In the genomic region with DNA sequence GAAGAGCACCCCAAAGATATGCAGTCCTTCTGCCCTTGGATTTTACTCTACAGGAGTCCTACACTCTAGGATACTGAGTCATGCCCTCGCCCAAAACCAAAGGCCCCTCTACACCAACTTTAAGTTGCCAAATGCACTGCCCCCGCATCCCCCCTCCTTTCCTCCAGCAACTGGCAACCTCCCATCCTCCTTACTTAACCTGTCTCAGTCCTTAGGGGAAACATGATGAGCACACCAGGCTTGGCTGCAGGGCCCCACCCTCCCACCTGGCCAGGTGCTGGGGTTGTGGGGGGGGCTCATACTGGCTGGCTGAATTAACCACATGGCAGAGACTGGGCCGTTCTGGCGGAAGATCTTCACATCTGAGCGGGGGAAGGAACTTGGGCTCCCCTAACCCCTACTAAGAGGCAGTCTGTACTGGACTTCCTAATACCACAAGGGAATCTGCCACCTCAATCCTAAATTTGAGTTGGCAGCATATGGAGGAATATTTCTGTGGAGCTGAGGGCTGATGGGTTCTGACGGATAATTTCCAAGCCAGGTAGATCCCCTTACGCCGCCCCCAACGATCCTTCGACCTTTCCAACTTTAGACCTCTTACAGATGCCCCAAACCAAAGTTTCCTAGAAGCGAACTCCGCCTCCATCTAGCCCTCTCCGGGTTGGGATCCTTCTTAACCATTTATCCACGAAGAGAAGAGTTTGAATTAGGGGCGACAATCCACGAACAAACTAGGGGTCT, we compare ENCODE assay signal across 6 cellular contexts. TPM values are rescaled to one million over a fixed set of nuclear protein-coding genes. Genes with fewer than 3 reads are reported as not detected.
DNase-seq lines count a peak whose midpoint lies in the region; ATAC-seq and TF ChIP-seq lines count a peak whose summit lies in the region.

No MANE protein-coding gene starts in this region.

- POLR2A ChIA-PET in A673 (lab: Charles Lee; ENCODE audit: low non-redundant PET), result interaction anchor here (0.7 kb wide), 1 partner anchor 638 kb away, joined by 3 read pairs; no protein-coding TSS in a partner anchor

- peak overlapping the region; percentile 92 for H3K4me3 Mint-ChIP-seq in activated naive CD8-positive, alpha-beta T cell treated with anti-CD3 and anti-CD28 coated beads, Interleukin-2, amount 50 U/mL, for 24 hours

- peak overlapping the region; percentile 98 for H3K27ac ChIP-seq in A673 (ENCODE audit: low read depth, low read length, poor library complexity, severe bottlenecking)

- no peaks in the 10 kb centered on the region for H3K9me3 ChIP-seq in A673 (ENCODE audit: low read depth, low read length, poor library complexity, severe bottlenecking)
- no peaks in the 10 kb centered on the region for H3K9me3 ChIP-seq in mononuclear cell (ENCODE audit: low read depth, low read length)

- H3K27me3 Mint-ChIP-seq in activated naive CD8-positive, alpha-beta T cell treated with anti-CD3 and anti-CD28 coated beads, Interleukin-2, amount 50 U/mL, for 24 hours, result no peaks in the 10 kb centered on the region

- H3K4me3 ChIP-seq in A673 (ENCODE audit: low read depth, low read length, poor library complexity, severe bottlenecking), result peak overlapping the region; percentile 92
- H3K4me3 ChIP-seq in mononuclear cell (ENCODE audit: low read length), result peak overlapping the region; percentile 94

- no peak for TF ChIP-seq CTCF in A673 (conservative IDR thresholded peaks at IDR 0.05; ENCODE audit: low read depth, low read length)

- peak; percentile 41 for DNase-seq in A673 (ENCODE audit: low spot score)
- DNase-seq in LoVo (ENCODE audit: low spot score), result peak; percentile 63
- DNase-seq in activated naive CD8-positive, alpha-beta T cell treated with anti-CD3 and anti-CD28 coated beads, Interleukin-2, amount 50 U/mL, for 24 hours, result peak; percentile 68
- DNase-seq in Ammon's horn (ENCODE audit: low spot score), result no peak

- BruUV-seq in A673 (replicated peaks; lab: Mats Ljungman, UMichigan), result TSS peak; percentile 50

- CTCF ChIA-PET in A673 (lab: Charles Lee), result no interaction called here

- H3K4me1 ChIP-seq in A673 (ENCODE audit: insufficient read depth, low read length, poor library complexity, severe bottlenecking) (peaks cover 43% of the 10 kb centered on the region), mononuclear cell (ENCODE audit: insufficient read depth, low read length) (peaks cover 70% of the 10 kb centered on the region)

- H3K36me3 ChIP-seq in A673 (ENCODE audit: insufficient read depth, low read length, poor library complexity, severe bottlenecking), result peaks cover 4% of the 10 kb centered on the region

- H3K36me3 Mint-ChIP-seq in activated naive CD8-positive, alpha-beta T cell treated with anti-CD3 and anti-CD28 coated beads, Interleukin-2, amount 50 U/mL, for 24 hours (ENCODE audit: low read depth), result peaks cover 34% of the 10 kb centered on the region

- peak overlapping the region; percentile 98 for H3K27ac Mint-ChIP-seq in activated naive CD8-positive, alpha-beta T cell treated with anti-CD3 and anti-CD28 coated beads, Interleukin-2, amount 50 U/mL, for 24 hours

- H3K27me3 ChIP-seq in A673 (replicated peaks; ENCODE audit: insufficient read depth, low read depth, low read length, poor library complexity) (no peaks in the 10 kb centered on the region), mononuclear cell (ENCODE audit: insufficient read depth, low read length) (no peaks in the 10 kb centered on the region)

- H3K4me1 Mint-ChIP-seq in activated naive CD8-positive, alpha-beta T cell treated with anti-CD3 and anti-CD28 coated beads, Interleukin-2, amount 50 U/mL, for 24 hours, result peaks cover 59% of the 10 kb centered on the region

- H3K9me3 Mint-ChIP-seq in activated naive CD8-positive, alpha-beta T cell treated with anti-CD3 and anti-CD28 coated beads, Interleukin-2, amount 50 U/mL, for 24 hours, result no peaks in the 10 kb centered on the region

- peak; percentile 42 for ATAC-seq in activated naive CD8-positive, alpha-beta T cell treated with anti-CD3 and anti-CD28 coated beads, Interleukin-2, amount 50 U/mL, for 24 hours
- no peak for ATAC-seq in HG02870 (IDR thresholded peaks at IDR 0.05; ENCODE audit: unreplicated experiment)

- intact Hi-C loops in A673 (cut with micrococcal nuclease; ENCODE audit: unreplicated experiment), result loop anchor here (2.0 kb wide), 1 partner anchor 16 kb away; a partner anchor contains a TSS

RNA-seq across cellular contexts. Expression of a gene that starts 1.1 kb away (rescaled TPM):
- 477 and 536 TPM in 2 replicates for total RNA-seq in A673 (2021)
- 98.9 TPM for total RNA-seq in mononuclear cell

RNA-seq across cellular contexts. Expression of a gene that starts 9.5 kb away (rescaled TPM):
- total RNA-seq in A673 (2021) (85.7 and 92.9 TPM in 2 replicates), mononuclear cell (3.9 TPM)

RNA-seq across cellular contexts. Expression of a gene that starts 17.0 kb away (rescaled TPM):
- total RNA-seq in A673 (2021) (121 and 125 TPM in 2 replicates), mononuclear cell (19.6 TPM)

RNA-seq across cellular contexts. Expression of a gene that starts 21.8 kb away (rescaled TPM):
- total RNA-seq in A673 (2021) (45.7 and 46.5 TPM in 2 replicates), mononuclear cell (36.0 TPM)

RNA-seq across cellular contexts. Expression of a gene that starts 22.1 kb away (rescaled TPM):
- 20.2 TPM in 2 replicates for total RNA-seq in A673 (2021)
- total RNA-seq in mononuclear cell, result 5.0 TPM

Comparison
In these comparisons a context has a peak if more than half of its experiments do, and no peak if none do; other contexts are left out.
1. RNA of a gene that starts 9.5 kb away (total RNA-seq): 85.7 to 92.9 TPM in A673; 3.9 TPM in mononuclear cell (single experiment); every median in the first group is over 10 times any median in the second.